In the genomic region with DNA sequence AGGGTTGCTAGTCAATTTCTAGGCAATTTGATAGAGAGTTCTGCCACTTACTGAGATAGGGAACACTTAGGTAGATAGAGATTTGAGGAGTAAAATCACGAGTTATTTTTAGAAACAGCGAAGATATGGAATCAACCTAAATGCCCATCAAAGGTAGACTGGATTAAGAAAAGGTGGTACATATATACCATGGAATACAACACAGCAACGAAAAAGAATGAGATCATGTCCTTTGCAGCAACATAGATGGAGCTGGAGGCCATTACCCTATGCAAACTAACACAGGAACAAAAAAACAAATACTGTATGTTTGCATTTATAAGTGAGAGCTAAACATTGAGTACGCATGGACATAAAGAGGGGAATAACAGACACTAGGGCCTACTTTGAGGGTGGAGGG, we compare ENCODE assay signal across 18 cellular contexts. TPM values are rescaled to one million over a fixed set of nuclear protein-coding genes. Genes with fewer than 3 reads are reported as not detected.
A peak's percentile ranks its signal among the peaks of the same experiment; 100 is the strongest.
DNase-seq lines count a peak whose midpoint lies in the region; ATAC-seq, FAIRE-seq and TF ChIP-seq lines count a peak whose summit lies in the region.
"Had no signal": no experiment of that assay in that cellular context is flagged by ENCODE, and none has a peak within 500 bp of the region (broad histone marks: within the 10 kb centered on the region; RNA-seq: fewer than 3 reads in every experiment).

No MANE protein-coding gene starts in this region.

- H3K9me3 Mint-ChIP-seq in MCF 10A (ENCODE audit: unreplicated experiment) (peaks cover 8% of the 10 kb centered on the region), HFFc6 (no peaks in the 10 kb centered on the region)
- H3K9me3 Mint-ChIP-seq: CD8-positive, alpha-beta T cell; IgD-negative memory B cell had no signal

- no peaks in the 10 kb centered on the region for H3K36me3 ChIP-seq in breast epithelium
- no peaks in the 10 kb centered on the region; the same call in 2 of the 3 replicates for H3K36me3 ChIP-seq in K562 (ENCODE audit: control insufficient read depth, insufficient read depth, low read length)
- H3K36me3 ChIP-seq: HAP-1 had no signal

- H3K4me1 Mint-ChIP-seq in MCF 10A (ENCODE audit: insufficient read depth, unreplicated experiment) (peaks cover 43% of the 10 kb centered on the region), HFFc6 (ENCODE audit: low read depth) (peaks cover 90% of the 10 kb centered on the region)

- TF ChIP-seq CTCF in MCF 10A (IDR thresholded peaks at IDR 0.05; ENCODE audit: unreplicated experiment) (no peak), breast epithelium (IDR thresholded peaks at IDR 0.05) (no peak), HFFc6 (IDR thresholded peaks at IDR 0.05) (no peak), K562 (IDR thresholded peaks at IDR 0.05 in 2 of 3, conservative IDR thresholded peaks at IDR 0.05 in 1 of 3; ENCODE audit: insufficient read depth in 2 of 3, low read depth in 1 of 3, low read length in 3 of 3) (no peak)

- peaks cover 8% of the 10 kb centered on the region for H3K36me3 Mint-ChIP-seq in MCF 10A (ENCODE audit: insufficient read depth, unreplicated experiment)
- H3K36me3 Mint-ChIP-seq in HFFc6 (ENCODE audit: low read depth) = peaks cover 76% of the 10 kb centered on the region

- H3K4me3 Mint-ChIP-seq in MCF 10A (ENCODE audit: unreplicated experiment) (no peak overlapping the region), HFFc6 (peak overlapping the region; percentile 38)
- H3K4me3 Mint-ChIP-seq: B cell; CD8-positive, alpha-beta T cell; IgD-negative memory B cell had no signal

- TF ChIP-seq POLR2A in breast epithelium (IDR thresholded peaks at IDR 0.05) (no peak), K562 (conservative IDR thresholded peaks at IDR 0.05) (no peak)

- no peaks in the 10 kb centered on the region for H3K9me3 ChIP-seq in breast epithelium
- H3K9me3 ChIP-seq in K562 (replicated peaks; ENCODE audit: control insufficient read depth, insufficient read depth, low read depth, low read length) = no peaks in the 10 kb centered on the region
- H3K9me3 ChIP-seq: HAP-1 had no signal

- no peak overlapping the region for H3K4me2 ChIP-seq in K562 (ENCODE audit: insufficient read depth, low read length)

- H3K27me3 Mint-ChIP-seq in MCF 10A (ENCODE audit: insufficient read depth, unreplicated experiment) = no peaks in the 10 kb centered on the region
- no peaks in the 10 kb centered on the region; the same call in 1 of the 2 replicates for H3K27me3 Mint-ChIP-seq in HFFc6 (ENCODE audit: insufficient read depth)
- H3K27me3 Mint-ChIP-seq: B cell, IgD-negative memory B cell had no signal

- H2AFZ ChIP-seq in K562 (ENCODE audit: low read depth, low read length) = no peak overlapping the region

- H3K79me2 ChIP-seq in K562 (ENCODE audit: control insufficient read depth, insufficient read depth, low read length) = peaks cover 79% of the 10 kb centered on the region

- H4K20me1 ChIP-seq in K562 (replicated peaks; ENCODE audit: control insufficient read depth, insufficient read depth, low read length) = no peaks in the 10 kb centered on the region

- no peak overlapping the region for H3K27ac ChIP-seq in breast epithelium
- no peak overlapping the region for H3K27ac ChIP-seq in K562 (ENCODE audit: extremely low read depth, low read depth, low read length)
- H3K27ac ChIP-seq: BLaER1 treated with 17β-estradiol and CSF1 and Interleukin-3, amounts not matched to agents 10 nM and 100 nM; HL-60 had no signal

- BruUV-seq in MCF 10A (replicated peaks; lab: Mats Ljungman, UMichigan) (no TSS peak), K562 (replicated peaks; lab: Mats Ljungman, UMichigan) (no TSS peak)

- WGBS in K562 (ENCODE audit: insufficient coverage, low coverage, missing lambda C conversion rate) = 82% methylated on average over 4 of the region's 4 CpGs

- H3K9me1 ChIP-seq in K562 (ENCODE audit: control insufficient read depth, insufficient read depth, low read length) = no peaks in the 10 kb centered on the region

- CTCF ChIA-PET in MCF 10A (lab: Yijun Ruan, JAX) (interaction anchor here (0.7 to 2.8 kb wide), 5 partner anchors 8 to 384 kb away, joined by 3 to 13 read pairs (median 5); no protein-coding TSS in a partner anchor), K562 (lab: Yijun Ruan, JAX; ENCODE audit: low intra/inter-chr PET ratio) (no interaction called here)

- H3K4me3 ChIP-seq in breast epithelium = no peak overlapping the region
- H3K4me3 ChIP-seq in K562 = no peak overlapping the region
- H3K4me3 ChIP-seq: BLaER1 treated with 17β-estradiol and CSF1 and Interleukin-3, amounts not matched to agents 10 nM and 100 nM; HAP-1 had no signal

- POLR2A ChIA-PET in MCF 10A (lab: Yijun Ruan, JAX) = interaction anchor here (1.6 to 3.3 kb wide), 2 partner anchors 27 to 124 kb away, joined by 4 to 13 read pairs; no protein-coding TSS in a partner anchor
- POLR2A ChIA-PET in K562 (lab: Yijun Ruan, JAX) = interaction anchor here (1.3 to 1.8 kb wide), 2 partner anchors 8 to 11 kb away, joined by 5 to 10 read pairs; no protein-coding TSS in a partner anchor

- no peaks in the 10 kb centered on the region for H3K4me1 ChIP-seq in breast epithelium
- H3K4me1 ChIP-seq in K562 (replicated peaks in 1 of 2; ENCODE audit: control insufficient read depth in 2 of 2, insufficient read depth in 2 of 2, low read length in 2 of 2) = peaks cover 7 to 32% of the 10 kb centered on the region in 2 experiments; a peak in 3 of 5 replicates

- no peak for FAIRE-seq in K562 (lab: Jason Lieb, UNC)
- FAIRE-seq: H1 had no signal

- H3K27me3 ChIP-seq in breast epithelium (no peaks in the 10 kb centered on the region), K562 (ENCODE audit: control insufficient read depth in 2 of 2, insufficient read depth in 2 of 2, low read length in 2 of 2) (no peaks in the 10 kb centered on the region)
- H3K27me3 ChIP-seq: BLaER1 treated with 17β-estradiol and CSF1 and Interleukin-3, amounts not matched to agents 10 nM and 100 nM had no signal

- peak overlapping the region; percentile 50 for H3K27ac Mint-ChIP-seq in MCF 10A (ENCODE audit: low read depth, unreplicated experiment)
- H3K27ac Mint-ChIP-seq in HFFc6 = peak overlapping the region; percentile 23
- H3K27ac Mint-ChIP-seq: B cell; CD8-positive, alpha-beta T cell; IgD-negative memory B cell had no signal

- ATAC-seq in K562 = no peak
- ATAC-seq: CD8-positive, alpha-beta T cell had no signal

- H3K9ac ChIP-seq in K562 (ENCODE audit: insufficient read depth in 1 of 2, low read depth in 2 of 2, low read length in 2 of 2) = no peak overlapping the region
- H3K9ac ChIP-seq: BLaER1 treated with 17β-estradiol and CSF1 and Interleukin-3, amounts not matched to agents 10 nM and 100 nM had no signal

- in situ Hi-C loops in K562 (cut with MboI) = no loop called here

- DNase-seq in MCF 10A (ENCODE audit: unreplicated experiment) (no peak), breast epithelium (ENCODE audit: low spot score in 2 of 2) (no peak), HFFc6 (no peak), K562 (ENCODE audit: extremely low read depth in 1 of 4, low spot score in 3 of 4) (no peak), NCI-H2196 (lab: John Stamatoyannopoulos, UW; ENCODE audit: unreplicated experiment) (no peak), Ammon's horn (ENCODE audit: low spot score) (no peak)
- no peak for DNase-seq in stimulated activated CD8-positive, alpha-beta memory T cell treated with anti-CD3 and anti-CD28 coated beads, Interleukin-4, amount 100 ng/mL, for 48 hours
- DNase-seq: 8988T; Calu3; CD8-positive, alpha-beta T cell; DMS79 treated with DMSO at 0.1 percent for 48 hours; GF-D8 had no signal

- TF ChIP-seq RAD21 in K562 (CRISPR knock-in tag; conservative IDR thresholded peaks at IDR 0.05 in 1 of 2, IDR thresholded peaks at IDR 0.05 in 1 of 2) = no peak

- no peak for TF ChIP-seq EP300 in K562 (IDR thresholded peaks at IDR 0.05; ENCODE audit: low read length)

- intact Hi-C loops in MCF 10A (cut with micrococcal nuclease) (loop anchor here (10.0 kb wide), 1 partner anchor 47 kb away; no protein-coding TSS in a partner anchor), breast epithelium (cut with DNase I; ENCODE audit: low total_unique reads) (no loop called here), K562 (cut with micrococcal nuclease) (no loop called here)

TF ChIP-seq in K562, 482 proteins besides CTCF, POLR2A, EP300 and RAD21:
- TF ChIP-seq NUFIP1 (IDR thresholded peaks at IDR 0.05; ENCODE audit: partially characterized antibody) = no peak
- TF ChIP-seq ZNF23 (CRISPR knock-in tag; IDR thresholded peaks at IDR 0.05) = no peak
- no peak for TF ChIP-seq SAFB2 (IDR thresholded peaks at IDR 0.05; ENCODE audit: borderline replicate concordance, low read depth, low read length, severe bottlenecking)
- TF ChIP-seq NCOR1 (IDR thresholded peaks at IDR 0.05) = no peak
- no peak for TF ChIP-seq SAFB (IDR thresholded peaks at IDR 0.05; ENCODE audit: borderline replicate concordance, low read depth, low read length)
- no peak for TF ChIP-seq MCM5 (IDR thresholded peaks at IDR 0.05; ENCODE audit: low read depth)
- TF ChIP-seq ZNF146 (CRISPR knock-in tag; IDR thresholded peaks at IDR 0.05; ENCODE audit: unreplicated experiment) = peak; percentile 60

RNA-seq across cellular contexts. Expression of a gene that starts 9.7 kb away (rescaled TPM):
- total RNA-seq in MCF 10A (2022) (144 and 147 TPM in 2 replicates), breast epithelium (100 to 1,000 TPM in 2 of 3 donors, 10 to 100 TPM in 1; 95.7 to 211 (median 168) TPM), K562 (2014; rRNA removed) (14.0 and 18.3 TPM in 2 replicates), K562 (2014; rRNA removed; fragmentation: Illumina TruSeq; extraction: Trizol) (14.7 and 17.1 TPM in 2 replicates), K562 (2015; rRNA removed; fragmentation: Illumina TruSeq; extraction: Trizol) (10.1 and 12.5 TPM in 2 replicates), K562 (2021) (16.2 and 23.1 TPM in 2 replicates)
- total RNA-seq in HFFc6 (2021; fragmentation: NEBNext Ultra II Directional; extraction: Animal tissue kit (Norgen Biotek cat#: 25700)) = 100 to 1,000 TPM; 346 to 505 (median 380) TPM
- 31.2 and 65.3 TPM in 2 replicates for total RNA-seq in K562 (2011; cell fraction: chromatin; rRNA removed; ENCODE audit: low replicate concordance)
- total RNA-seq in K562 (2011; cell fraction: nucleolus; rRNA removed) = 11.2 and 15.0 TPM in 2 replicates
- total RNA-seq in K562 (2011; cell fraction: nucleoplasm; rRNA removed) = 29.9 and 45.8 TPM in 2 replicates
- polyA plus RNA-seq in K562 (2011; rRNA removed) (11.1 and 16.3 TPM in 2 replicates), K562 (2014; fragmentation: Illumina TruSeq; extraction: Trizol) (11.4 and 14.5 TPM in 2 replicates), K562 (2014; fragmentation: Nextera tagmentation; extraction: Ambion mirVana) (1 to 10 TPM; 4.3 to 6.8 TPM), K562 (2014; rRNA removed) (9.0 and 14.6 TPM in 2 replicates)
- polyA plus RNA-seq in K562 (2011; cell fraction: cytosol; rRNA removed) = 4.0 and 4.7 TPM in 2 replicates
- 13.8 and 14.7 TPM in 2 replicates for polyA plus RNA-seq in K562 (2011; cell fraction: nucleus; rRNA removed)
- polyA plus RNA-seq in K562 (2012) = 8.3 and 11.9 TPM in 2 replicates
- 21.9 and 28.0 TPM in 2 replicates for polyA minus RNA-seq in K562 (2011; rRNA and poly(A)+ RNA removed)
- 4.8 and 11.7 TPM in 2 replicates for polyA minus RNA-seq in K562 (2011; cell fraction: cytosol; rRNA and poly(A)+ RNA removed)
- polyA minus RNA-seq in K562 (2011; cell fraction: nucleus; rRNA and poly(A)+ RNA removed) = 21.4 and 33.0 TPM in 2 replicates
